Comparison of ENCODE assay signal across 1 cellular context in genomic region chr17:78417531-78417909, GRCh38.
TF ChIP-seq lines count a peak whose summit lies in the region.

No MANE protein-coding gene starts in this region.

TF ChIP-seq in H1, 55 proteins besides CTCF, POLR2A, EP300 and RAD21:
- no peak for TF ChIP-seq RFX5 (IDR thresholded peaks at IDR 0.05; ENCODE audit: borderline replicate concordance, low read depth, low read length)
- no peak for TF ChIP-seq SRF (IDR thresholded peaks at IDR 0.05; ENCODE audit: low read depth, low read length)
- no peak for TF ChIP-seq TCF12 (IDR thresholded peaks at IDR 0.05; ENCODE audit: low read depth, low read length)
- TF ChIP-seq GTF2F1 (IDR thresholded peaks at IDR 0.05; ENCODE audit: borderline replicate concordance, low read depth, low read length), result no peak
- no peak for TF ChIP-seq FOSL1 (IDR thresholded peaks at IDR 0.05; ENCODE audit: insufficient read depth, low read depth, low read length)
- TF ChIP-seq SAP30 (IDR thresholded peaks at IDR 0.05; ENCODE audit: insufficient read depth, insufficient replicate concordance, low read length), result no peak
- TF ChIP-seq TAF1 (IDR thresholded peaks at IDR 0.05; ENCODE audit: low read depth, low read length), result no peak
- TF ChIP-seq, protein P1, sequence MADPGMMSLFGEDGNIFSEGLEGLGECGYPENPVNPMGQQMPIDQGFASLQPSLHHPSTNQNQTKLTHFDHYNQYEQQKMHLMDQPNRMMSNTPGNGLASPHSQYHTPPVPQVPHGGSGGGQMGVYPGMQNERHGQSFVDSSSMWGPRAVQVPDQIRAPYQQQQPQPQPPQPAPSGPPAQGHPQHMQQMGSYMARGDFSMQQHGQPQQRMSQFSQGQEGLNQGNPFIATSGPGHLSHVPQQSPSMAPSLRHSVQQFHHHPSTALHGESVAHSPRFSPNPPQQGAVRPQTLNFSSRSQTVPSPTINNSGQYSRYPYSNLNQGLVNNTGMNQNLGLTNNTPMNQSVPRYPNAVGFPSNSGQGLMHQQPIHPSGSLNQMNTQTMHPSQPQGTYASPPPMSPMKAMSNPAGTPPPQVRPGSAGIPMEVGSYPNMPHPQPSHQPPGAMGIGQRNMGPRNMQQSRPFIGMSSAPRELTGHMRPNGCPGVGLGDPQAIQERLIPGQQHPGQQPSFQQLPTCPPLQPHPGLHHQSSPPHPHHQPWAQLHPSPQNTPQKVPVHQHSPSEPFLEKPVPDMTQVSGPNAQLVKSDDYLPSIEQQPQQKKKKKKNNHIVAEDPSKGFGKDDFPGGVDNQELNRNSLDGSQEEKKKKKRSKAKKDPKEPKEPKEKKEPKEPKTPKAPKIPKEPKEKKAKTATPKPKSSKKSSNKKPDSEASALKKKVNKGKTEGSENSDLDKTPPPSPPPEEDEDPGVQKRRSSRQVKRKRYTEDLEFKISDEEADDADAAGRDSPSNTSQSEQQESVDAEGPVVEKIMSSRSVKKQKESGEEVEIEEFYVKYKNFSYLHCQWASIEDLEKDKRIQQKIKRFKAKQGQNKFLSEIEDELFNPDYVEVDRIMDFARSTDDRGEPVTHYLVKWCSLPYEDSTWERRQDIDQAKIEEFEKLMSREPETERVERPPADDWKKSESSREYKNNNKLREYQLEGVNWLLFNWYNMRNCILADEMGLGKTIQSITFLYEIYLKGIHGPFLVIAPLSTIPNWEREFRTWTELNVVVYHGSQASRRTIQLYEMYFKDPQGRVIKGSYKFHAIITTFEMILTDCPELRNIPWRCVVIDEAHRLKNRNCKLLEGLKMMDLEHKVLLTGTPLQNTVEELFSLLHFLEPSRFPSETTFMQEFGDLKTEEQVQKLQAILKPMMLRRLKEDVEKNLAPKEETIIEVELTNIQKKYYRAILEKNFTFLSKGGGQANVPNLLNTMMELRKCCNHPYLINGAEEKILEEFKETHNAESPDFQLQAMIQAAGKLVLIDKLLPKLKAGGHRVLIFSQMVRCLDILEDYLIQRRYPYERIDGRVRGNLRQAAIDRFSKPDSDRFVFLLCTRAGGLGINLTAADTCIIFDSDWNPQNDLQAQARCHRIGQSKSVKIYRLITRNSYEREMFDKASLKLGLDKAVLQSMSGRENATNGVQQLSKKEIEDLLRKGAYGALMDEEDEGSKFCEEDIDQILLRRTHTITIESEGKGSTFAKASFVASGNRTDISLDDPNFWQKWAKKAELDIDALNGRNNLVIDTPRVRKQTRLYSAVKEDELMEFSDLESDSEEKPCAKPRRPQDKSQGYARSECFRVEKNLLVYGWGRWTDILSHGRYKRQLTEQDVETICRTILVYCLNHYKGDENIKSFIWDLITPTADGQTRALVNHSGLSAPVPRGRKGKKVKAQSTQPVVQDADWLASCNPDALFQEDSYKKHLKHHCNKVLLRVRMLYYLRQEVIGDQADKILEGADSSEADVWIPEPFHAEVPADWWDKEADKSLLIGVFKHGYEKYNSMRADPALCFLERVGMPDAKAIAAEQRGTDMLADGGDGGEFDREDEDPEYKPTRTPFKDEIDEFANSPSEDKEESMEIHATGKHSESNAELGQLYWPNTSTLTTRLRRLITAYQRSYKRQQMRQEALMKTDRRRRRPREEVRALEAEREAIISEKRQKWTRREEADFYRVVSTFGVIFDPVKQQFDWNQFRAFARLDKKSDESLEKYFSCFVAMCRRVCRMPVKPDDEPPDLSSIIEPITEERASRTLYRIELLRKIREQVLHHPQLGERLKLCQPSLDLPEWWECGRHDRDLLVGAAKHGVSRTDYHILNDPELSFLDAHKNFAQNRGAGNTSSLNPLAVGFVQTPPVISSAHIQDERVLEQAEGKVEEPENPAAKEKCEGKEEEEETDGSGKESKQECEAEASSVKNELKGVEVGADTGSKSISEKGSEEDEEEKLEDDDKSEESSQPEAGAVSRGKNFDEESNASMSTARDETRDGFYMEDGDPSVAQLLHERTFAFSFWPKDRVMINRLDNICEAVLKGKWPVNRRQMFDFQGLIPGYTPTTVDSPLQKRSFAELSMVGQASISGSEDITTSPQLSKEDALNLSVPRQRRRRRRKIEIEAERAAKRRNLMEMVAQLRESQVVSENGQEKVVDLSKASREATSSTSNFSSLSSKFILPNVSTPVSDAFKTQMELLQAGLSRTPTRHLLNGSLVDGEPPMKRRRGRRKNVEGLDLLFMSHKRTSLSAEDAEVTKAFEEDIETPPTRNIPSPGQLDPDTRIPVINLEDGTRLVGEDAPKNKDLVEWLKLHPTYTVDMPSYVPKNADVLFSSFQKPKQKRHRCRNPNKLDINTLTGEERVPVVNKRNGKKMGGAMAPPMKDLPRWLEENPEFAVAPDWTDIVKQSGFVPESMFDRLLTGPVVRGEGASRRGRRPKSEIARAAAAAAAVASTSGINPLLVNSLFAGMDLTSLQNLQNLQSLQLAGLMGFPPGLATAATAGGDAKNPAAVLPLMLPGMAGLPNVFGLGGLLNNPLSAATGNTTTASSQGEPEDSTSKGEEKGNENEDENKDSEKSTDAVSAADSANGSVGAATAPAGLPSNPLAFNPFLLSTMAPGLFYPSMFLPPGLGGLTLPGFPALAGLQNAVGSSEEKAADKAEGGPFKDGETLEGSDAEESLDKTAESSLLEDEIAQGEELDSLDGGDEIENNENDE (IDR thresholded peaks at IDR 0.05; ENCODE audit: insufficient replicate concordance, low read length), result no peak
